Comparison of ENCODE assay signal across 9 cellular contexts in the genomic region with DNA sequence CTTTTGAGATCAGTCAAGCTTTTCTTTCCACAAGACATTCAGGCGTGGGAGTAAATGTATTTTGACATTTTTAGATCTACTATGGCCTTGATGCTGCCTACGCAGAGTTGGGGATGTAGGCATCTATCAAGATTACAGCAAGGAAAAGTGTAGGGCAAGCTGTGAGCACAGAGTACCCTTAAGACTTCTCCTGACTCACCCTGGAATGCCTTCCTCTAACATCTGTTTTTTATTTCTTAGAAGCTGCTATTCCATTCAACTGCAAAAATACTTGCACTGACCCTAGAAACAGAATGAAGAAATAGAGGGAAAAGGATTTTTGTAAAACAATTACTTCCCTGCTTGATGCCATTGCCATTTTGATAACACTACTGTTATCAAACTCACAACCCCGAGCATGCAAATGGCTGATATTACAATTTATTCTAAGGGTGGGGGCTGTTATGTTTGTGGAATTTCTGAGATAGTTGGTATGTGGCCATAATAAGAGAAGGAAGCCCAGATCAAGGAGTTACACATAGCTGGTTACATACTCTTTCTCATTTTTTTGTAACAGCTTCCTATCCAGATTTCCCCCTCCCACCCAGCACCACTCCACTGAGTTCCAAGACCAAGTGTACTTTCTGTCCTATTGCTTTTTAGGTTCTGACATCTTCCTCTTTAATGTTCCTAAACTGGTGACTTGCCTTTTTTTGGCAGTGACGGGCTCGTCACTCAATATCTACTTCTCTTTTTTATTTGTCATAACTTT. TPM values are rescaled to one million over a fixed set of nuclear protein-coding genes. Genes with fewer than 3 reads are reported as not detected.
DNase-seq lines count a peak whose midpoint lies in the region; ATAC-seq, FAIRE-seq and TF ChIP-seq lines count a peak whose summit lies in the region.
"Had no signal": no experiment of that assay in that cellular context is flagged by ENCODE, and none has a peak within 500 bp of the region (broad histone marks: within the 10 kb centered on the region; RNA-seq: fewer than 3 reads in every experiment).

No MANE protein-coding gene starts in this region.

- H3K4me1 ChIP-seq in neutrophil (ENCODE audit: control insufficient read depth in 1 of 2, insufficient read depth in 1 of 2, low read depth in 1 of 2, low read length in 1 of 2), result peaks cover 33 to 36% of the 10 kb centered on the region in 2 experiments
- no peaks in the 10 kb centered on the region; the same call in 1 of the 2 replicates for H3K4me1 ChIP-seq in HAP-1

- DNase-seq in AG09309 (ENCODE audit: low read depth), result peak; percentile 78
- DNase-seq in NOMO-1 (lab: John Stamatoyannopoulos, UW; ENCODE audit: unreplicated experiment in 2 of 2), result peak; percentile 35 to 69
- DNase-seq in activated CD4-positive, CD25-positive, alpha-beta regulatory T cell treated with anti-CD3 and anti-CD28 coated beads, Interleukin-2, amount 50 U/mL, for 72 hours, result no peak
- no peak for DNase-seq in activated T-helper 2 cell treated with anti-CD3 and anti-CD28 coated beads, Interferon-gamma antibody, Interleukin-2, Interleukin-4, amounts not matched to agents 10 μg/mL and 5 μg/mL and 100 μg/mL, durations not matched to agents 14 hours and 24 hours and 36 hours (ENCODE audit: low spot score)
- DNase-seq in HAP-1 (ENCODE audit: low spot score in 2 of 2), result no peak
- DNase-seq: COR-L47 had no signal

- H3K4me1 Mint-ChIP-seq in activated T-helper 2 cell treated with anti-CD3 and anti-CD28 coated beads, Interferon-gamma antibody, Interleukin-2, Interleukin-4, amounts not matched to agents 10 μg/mL and 5 μg/mL and 100 μg/mL, durations not matched to agents 14 hours and 24 hours and 36 hours (ENCODE audit: low read depth), result peaks cover 7% of the 10 kb centered on the region

- ATAC-seq in GM18870 (IDR thresholded peaks at IDR 0.05; ENCODE audit: unreplicated experiment), result no peak

- no peak overlapping the region for H3K27ac Mint-ChIP-seq in activated T-helper 2 cell treated with anti-CD3 and anti-CD28 coated beads, Interferon-gamma antibody, Interleukin-2, Interleukin-4, amounts not matched to agents 10 μg/mL and 5 μg/mL and 100 μg/mL, durations not matched to agents 14 hours and 24 hours and 36 hours

- in situ Hi-C loops in HAP-1 (cut with MboI; ENCODE audit: low sequenced_read_pairs), result loop anchor here (25.0 kb wide), 1 partner anchor 470 kb away; no protein-coding TSS in a partner anchor

- TF ChIP-seq CTCF in AG09309 (IDR thresholded peaks at IDR 0.05; ENCODE audit: control insufficient read depth, insufficient read depth, low read depth, low read length, missing control alignments) (no peak), neutrophil (IDR thresholded peaks at IDR 0.05) (no peak)

- no peaks in the 10 kb centered on the region for H3K9me3 ChIP-seq in neutrophil
- H3K9me3 ChIP-seq in HAP-1, result no peaks in the 10 kb centered on the region

- H3K36me3 Mint-ChIP-seq in activated T-helper 2 cell treated with anti-CD3 and anti-CD28 coated beads, Interferon-gamma antibody, Interleukin-2, Interleukin-4, amounts not matched to agents 10 μg/mL and 5 μg/mL and 100 μg/mL, durations not matched to agents 14 hours and 24 hours and 36 hours (ENCODE audit: low read depth), result no peaks in the 10 kb centered on the region

- no peak overlapping the region; the same call in 1 of the 2 replicates for H3K4me3 ChIP-seq in AG09309 (ENCODE audit: control insufficient read depth, low read depth, low read length)
- H3K4me3 ChIP-seq in neutrophil (ENCODE audit: low read depth in 1 of 2, low read length in 1 of 2), result peak overlapping the region in 1 of 2 experiments; percentile 2
- no peak overlapping the region for H3K4me3 ChIP-seq in HAP-1

- peak overlapping the region; percentile 79 for H3K27ac ChIP-seq in neutrophil

- no peak overlapping the region for H3K4me3 Mint-ChIP-seq in activated T-helper 2 cell treated with anti-CD3 and anti-CD28 coated beads, Interferon-gamma antibody, Interleukin-2, Interleukin-4, amounts not matched to agents 10 μg/mL and 5 μg/mL and 100 μg/mL, durations not matched to agents 14 hours and 24 hours and 36 hours (ENCODE audit: low read depth)

- peak; percentile 33 for FAIRE-seq in endometrium (lab: Jason Lieb, UNC)

- H3K9me3 Mint-ChIP-seq in activated T-helper 2 cell treated with anti-CD3 and anti-CD28 coated beads, Interferon-gamma antibody, Interleukin-2, Interleukin-4, amounts not matched to agents 10 μg/mL and 5 μg/mL and 100 μg/mL, durations not matched to agents 14 hours and 24 hours and 36 hours, result no peaks in the 10 kb centered on the region

- H3K27me3 Mint-ChIP-seq in activated T-helper 2 cell treated with anti-CD3 and anti-CD28 coated beads, Interferon-gamma antibody, Interleukin-2, Interleukin-4, amounts not matched to agents 10 μg/mL and 5 μg/mL and 100 μg/mL, durations not matched to agents 14 hours and 24 hours and 36 hours (ENCODE audit: low read depth), result peaks cover 11% of the 10 kb centered on the region

- no peaks in the 10 kb centered on the region for H3K36me3 ChIP-seq in neutrophil
- H3K36me3 ChIP-seq in HAP-1 (replicated peaks), result no peaks in the 10 kb centered on the region

- H3K27me3 ChIP-seq in neutrophil (no peaks in the 10 kb centered on the region), HAP-1 (ENCODE audit: low read depth) (no peaks in the 10 kb centered on the region)

- intact Hi-C loops in activated T-helper 2 cell treated with anti-CD3 and anti-CD28 coated beads, Interferon-gamma antibody, Interleukin-2, Interleukin-4, amounts not matched to agents 10 μg/mL and 5 μg/mL and 100 μg/mL, durations not matched to agents 14 hours and 24 hours and 36 hours (cut with micrococcal nuclease), result loop anchor here (10.0 kb wide), 1 partner anchor 73 kb away; no protein-coding TSS in a partner anchor

RNA-seq across cellular contexts. Expression of gene ROCK1, which starts 5.9 kb away (rescaled TPM):
- total RNA-seq in activated T-helper 2 cell treated with anti-CD3 and anti-CD28 coated beads, Interferon-gamma antibody, Interleukin-2, Interleukin-4, amounts not matched to agents 10 μg/mL and 5 μg/mL and 100 μg/mL, durations not matched to agents 14 hours and 24 hours and 36 hours, result 53.9 and 60.9 TPM in 2 replicates

Comparison
In these comparisons a context has a peak if more than half of its experiments do, and no peak if none do; other contexts are left out.
1. DNase-seq: peak in AG09309 (single experiment) and NOMO-1 (2 of 2); none in activated CD4-positive, CD25-positive, alpha-beta regulatory T cell treated with anti-CD3 and anti-CD28 coated beads, Interleukin-2, amount 50 U/mL, for 72 hours (single experiment), activated T-helper 2 cell treated with anti-CD3 and anti-CD28 coated beads, Interferon-gamma antibody, Interleukin-2, Interleukin-4, amounts not matched to agents 10 μg/mL and 5 μg/mL and 100 μg/mL, durations not matched to agents 14 hours and 24 hours and 36 hours (single experiment) and HAP-1 (0 of 2).